12 cellular contexts compared by ENCODE assay signal in genomic region chr2:115084446-115084845, GRCh38.
"Had no signal": no experiment of that assay in that cellular context is flagged by ENCODE, and none has a peak within 500 bp of the region (broad histone marks: within the 10 kb centered on the region; RNA-seq: fewer than 3 reads in every experiment).

No MANE protein-coding gene starts in this region.

- H3K9me3 ChIP-seq: pancreas, tibial artery, vagina had no signal

- H3K4me1 ChIP-seq: pancreas, tibial artery, vagina had no signal

- FAIRE-seq: pancreas had no signal

- ATAC-seq: naive thymus-derived CD8-positive, alpha-beta T cell; pancreas had no signal

- DNase-seq: activated B cell treated with CpG ODN at 0.5 μM for 24 hours; activated CD4-positive, alpha-beta memory T cell treated with anti-CD3 and anti-CD28 coated beads for 36 hours; activated CD4-positive, alpha-beta T cell treated with anti-CD3 and anti-CD28 coated beads for 4 hours; activated T-cell treated with anti-CD3 and anti-CD28 coated beads for 4 hours; immature natural killer cell; naive thymus-derived CD8-positive, alpha-beta T cell; pancreas; stimulated activated naive CD4-positive, alpha-beta T cell; T-helper 2 cell; tibial artery had no signal

- H3K27ac ChIP-seq: cardiac muscle cell, pancreas, tibial artery, vagina had no signal

- H3K27me3 ChIP-seq: cardiac muscle cell, pancreas, tibial artery, vagina had no signal

- H3K4me3 ChIP-seq: cardiac muscle cell, pancreas, tibial artery, vagina had no signal

- H3K36me3 ChIP-seq: cardiac muscle cell, pancreas, tibial artery, vagina had no signal
